ENCODE assay signal across 11 cellular contexts in genomic region chr6:1864496-1864895, GRCh38.
DNase-seq lines count a peak whose midpoint lies in the region; TF ChIP-seq lines count a peak whose summit lies in the region.
"Had no signal": no experiment of that assay in that cellular context is flagged by ENCODE, and none has a peak within 500 bp of the region (broad histone marks: within the 10 kb centered on the region; RNA-seq: fewer than 3 reads in every experiment).

No MANE protein-coding gene starts in this region.

- no peak for TF ChIP-seq CTCF in chondrocyte (IDR thresholded peaks at IDR 0.05)
- TF ChIP-seq CTCF in osteocyte (IDR thresholded peaks at IDR 0.05) = no peak
- TF ChIP-seq CTCF in GM20000 (IDR thresholded peaks at IDR 0.05; ENCODE audit: extremely low read depth, missing control alignments) = no peak

- H3K9me3 Mint-ChIP-seq in chondrocyte (ENCODE audit: low read depth) (no peaks in the 10 kb centered on the region), osteocyte (ENCODE audit: unreplicated experiment) (no peaks in the 10 kb centered on the region)
- H3K9me3 Mint-ChIP-seq: CD8-positive, alpha-beta memory T cell had no signal

- H3K27me3 Mint-ChIP-seq in chondrocyte (ENCODE audit: low read depth) (no peaks in the 10 kb centered on the region), osteocyte (ENCODE audit: unreplicated experiment) (no peaks in the 10 kb centered on the region)
- H3K27me3 Mint-ChIP-seq: CD8-positive, alpha-beta memory T cell had no signal

- H3K4me1 Mint-ChIP-seq in chondrocyte (ENCODE audit: low read depth) (peaks cover 27% of the 10 kb centered on the region), osteocyte (ENCODE audit: unreplicated experiment) (peaks cover 25% of the 10 kb centered on the region)
- H3K4me1 Mint-ChIP-seq: CD8-positive, alpha-beta memory T cell had no signal

- peak in 2 of 3 experiments; percentile 29 to 44 for DNase-seq in NCI-H1417 (lab: John Stamatoyannopoulos, UW)
- no peak for DNase-seq in NCI-H1417 treated with DMSO at 0.1 percent for 48 hours (lab: John Stamatoyannopoulos, UW)
- peak; percentile 85 for DNase-seq in NCI-H2171 treated with DMSO at 0.1 percent for 48 hours (lab: John Stamatoyannopoulos, UW)
- no peak for DNase-seq in chondrocyte (ENCODE audit: low spot score)
- DNase-seq in osteocyte (ENCODE audit: extremely low spot score, unreplicated experiment) = no peak
- no peak for DNase-seq in cerebellum (ENCODE audit: low spot score)
- no peak for DNase-seq in GM20000 (ENCODE audit: low spot score)
- no peak for DNase-seq in NK-92 treated with Interleukin-12 subunit alpha and Interleukin-12 subunit beta, amount 100 ng/mL, for 24 hours (lab: John Stamatoyannopoulos, UW)
- DNase-seq: activated naive CD4-positive, alpha-beta T cell treated with Interleukin-2 at 50 U/mL for 16 hours; CD8-positive, alpha-beta memory T cell; NCI-H226 had no signal

- H3K36me3 Mint-ChIP-seq in chondrocyte (ENCODE audit: low read depth) = no peaks in the 10 kb centered on the region
- peaks cover 1% of the 10 kb centered on the region for H3K36me3 Mint-ChIP-seq in osteocyte (ENCODE audit: unreplicated experiment)
- H3K36me3 Mint-ChIP-seq: CD8-positive, alpha-beta memory T cell had no signal

- H3K4me3 Mint-ChIP-seq in chondrocyte (ENCODE audit: unreplicated experiment) (no peak overlapping the region), osteocyte (ENCODE audit: unreplicated experiment) (no peak overlapping the region)
- H3K4me3 Mint-ChIP-seq: CD8-positive, alpha-beta memory T cell had no signal

- H3K27ac Mint-ChIP-seq in chondrocyte (ENCODE audit: unreplicated experiment) (peak overlapping the region; percentile 49), osteocyte (ENCODE audit: unreplicated experiment) (peak overlapping the region; percentile 70)
- H3K27ac Mint-ChIP-seq: CD8-positive, alpha-beta memory T cell had no signal

Comparison
In these comparisons a context has a peak if more than half of its experiments do, and no peak if none do; other contexts are left out.
1. DNase-seq: peak in NCI-H1417 (2 of 3) and NCI-H2171 treated with DMSO at 0.1 percent for 48 hours (single experiment); none in NCI-H1417 treated with DMSO at 0.1 percent for 48 hours (single experiment), chondrocyte (single experiment), osteocyte (single experiment), cerebellum (single experiment), GM20000 (single experiment) and NK-92 treated with Interleukin-12 subunit alpha and Interleukin-12 subunit beta, amount 100 ng/mL, for 24 hours (single experiment).